Comparison of ENCODE assay signal across 8 cellular contexts in genomic region chr10:43136995-43137700, GRCh38. TPM values are rescaled to one million over a fixed set of nuclear protein-coding genes. Genes with fewer than 3 reads are reported as not detected.
A peak's percentile ranks its signal among the peaks of the same experiment; 100 is the strongest.
DNase-seq lines count a peak whose midpoint lies in the region; ATAC-seq and TF ChIP-seq lines count a peak whose summit lies in the region.

No MANE protein-coding gene starts in this region.

- H4K20me1 ChIP-seq in DOHH2 (ENCODE audit: control insufficient read depth, insufficient read depth, low read depth, low read length), result no peaks in the 10 kb centered on the region

- 34% methylated on average over 27 of the region's 27 CpGs for WGBS in esophagus muscularis mucosa
- 41% methylated on average over 27 of the region's 27 CpGs for WGBS in prostate gland

- H3K4me1 ChIP-seq in DOHH2 (ENCODE audit: control insufficient read depth, low read length) (peaks cover 65% of the 10 kb centered on the region), esophagus muscularis mucosa (peaks cover 20 to 46% (median 40%) of the 10 kb centered on the region in 4 donors), prostate gland (replicated peaks) (no peaks in the 10 kb centered on the region)

- H3K36me3 ChIP-seq in DOHH2 (ENCODE audit: control insufficient read depth, low read length) (peaks cover 3% of the 10 kb centered on the region; the same call in 1 of the 2 replicates), esophagus muscularis mucosa (no peaks in the 10 kb centered on the region), prostate gland (no peaks in the 10 kb centered on the region)

- peak overlapping the region; percentile 88 for H3K4me2 ChIP-seq in DOHH2 (ENCODE audit: low read length)

- H3K9me2 ChIP-seq in DOHH2 (replicated peaks; ENCODE audit: control insufficient read depth, low read length), result no peaks in the 10 kb centered on the region

- ATAC-seq in HG03280 (IDR thresholded peaks at IDR 0.05; ENCODE audit: unreplicated experiment) (no peak), HG03135 (IDR thresholded peaks at IDR 0.05; ENCODE audit: unreplicated experiment) (no peak)

- DNase-seq in RPMI7951 (ENCODE audit: low read depth), result peak; percentile 33
- peak; percentile 70 for DNase-seq in esophagus muscularis mucosa (ENCODE audit: extremely low spot score)
- no peak for DNase-seq in prostate gland (ENCODE audit: low spot score)
- no peak for DNase-seq in ureter (ENCODE audit: low spot score)
- DNase-seq in GM19240 (ENCODE audit: insufficient read length, low spot score), result no peak

- H3K4me3 ChIP-seq in DOHH2 (ENCODE audit: low read length) (peak overlapping the region; percentile 94), esophagus muscularis mucosa (peak overlapping the region; percentile 84 to 95 (median 90)), prostate gland (peak overlapping the region; percentile 87 to 89)

- no peak for TF ChIP-seq POLR2A in esophagus muscularis mucosa (IDR thresholded peaks at IDR 0.05; ENCODE audit: low read depth)
- TF ChIP-seq POLR2A in prostate gland (IDR thresholded peaks at IDR 0.05), result no peak

- intact Hi-C loops in esophagus muscularis mucosa (cut with DNase I) (no loop called here), prostate gland (cut with DNase I) (no loop called here)

- TF ChIP-seq EP300 in esophagus muscularis mucosa (IDR thresholded peaks at IDR 0.05), result no peak

- TF ChIP-seq CTCF in DOHH2 (IDR thresholded peaks at IDR 0.05; ENCODE audit: low read depth, low read length, poor library complexity, severe bottlenecking), result no peak
- TF ChIP-seq CTCF in esophagus muscularis mucosa (IDR thresholded peaks at IDR 0.05), result no peak
- no peak for TF ChIP-seq CTCF in prostate gland (IDR thresholded peaks at IDR 0.05)

- H3K27me3 ChIP-seq in DOHH2 (ENCODE audit: control insufficient read depth, low read length), result no peaks in the 10 kb centered on the region
- H3K27me3 ChIP-seq in esophagus muscularis mucosa, result no peaks in the 10 kb centered on the region
- H3K27me3 ChIP-seq in prostate gland (replicated peaks; ENCODE audit: insufficient read depth), result no peaks in the 10 kb centered on the region

- H3F3A ChIP-seq in DOHH2 (ENCODE audit: control insufficient read depth, insufficient read depth), result no peaks in the 10 kb centered on the region

- no peak overlapping the region for H3K27ac ChIP-seq in DOHH2 (ENCODE audit: low read depth, low read length)
- H3K27ac ChIP-seq in esophagus muscularis mucosa (replicated peaks in 1 of 4), result peak overlapping the region; percentile 97 to 99 (median 99)
- H3K27ac ChIP-seq in prostate gland, result peak overlapping the region; percentile 91 to 95

- H3K79me2 ChIP-seq in DOHH2 (ENCODE audit: control insufficient read depth, low read length), result peaks cover 44% of the 10 kb centered on the region

- no peaks in the 10 kb centered on the region for H3K9me3 ChIP-seq in DOHH2 (ENCODE audit: control insufficient read depth, insufficient read depth, low read length)
- no peaks in the 10 kb centered on the region for H3K9me3 ChIP-seq in esophagus muscularis mucosa
- H3K9me3 ChIP-seq in prostate gland, result no peaks in the 10 kb centered on the region

RNA-seq across cellular contexts. Expression of gene CSGALNACT2, which starts 1.1 kb away (rescaled TPM):
- total RNA-seq in RPMI7951 (2014; rRNA removed; shearing (Covaris generic)), result 6.8 and 9.5 TPM in 2 replicates
- total RNA-seq in esophagus muscularis mucosa (10 to 100 TPM; 25.6 to 39.5 (median 33.9) TPM), prostate gland (10 to 100 TPM in 1 of 2 donors, 1 to 10 TPM in 1; 10.0 to 15.9 TPM), ureter (15.2 TPM)

Comparison
In these comparisons a context has a peak if more than half of its experiments do, and no peak if none do; other contexts are left out.
1. DNase-seq: peak in RPMI7951 (single experiment) and esophagus muscularis mucosa (single experiment); none in prostate gland (single experiment), ureter (single experiment) and GM19240 (single experiment).
2. Peak in every context shown above with its lines, with median percentiles within 50 percentile points of each other: H3K4me3 ChIP-seq.